ENCODE assay signal across 9 cellular contexts in the genomic region with DNA sequence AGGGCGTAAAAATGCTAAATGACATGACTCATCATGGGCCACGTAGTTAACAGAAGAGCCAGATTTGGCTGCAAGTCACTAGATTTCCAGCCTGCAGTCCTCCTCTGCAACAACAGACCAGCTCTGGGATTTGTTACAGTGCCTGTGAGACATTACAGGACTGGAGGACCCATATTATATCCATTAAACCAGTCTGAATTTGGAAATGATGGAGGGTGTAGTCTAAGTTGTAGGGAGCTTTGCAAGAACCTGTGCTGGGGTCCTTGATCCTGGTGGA. TPM values are rescaled to one million over a fixed set of nuclear protein-coding genes. Genes with fewer than 3 reads are reported as not detected.
A peak's percentile ranks its signal among the peaks of the same experiment; 100 is the strongest.
DNase-seq lines count a peak whose midpoint lies in the region; ATAC-seq and TF ChIP-seq lines count a peak whose summit lies in the region.
"Had no signal": no experiment of that assay in that cellular context is flagged by ENCODE, and none has a peak within 500 bp of the region (broad histone marks: within the 10 kb centered on the region; RNA-seq: fewer than 3 reads in every experiment).

No MANE protein-coding gene starts in this region.

- H3K4me1 Mint-ChIP-seq in stimulated activated effector memory CD8-positive, alpha-beta T cell treated with anti-CD3 and anti-CD28 coated beads, Interleukin-12 subunit alpha, Interleukin-12 subunit beta, amount 100 ng/mL, for 72 hours, result peaks cover 30% of the 10 kb centered on the region

- in situ Hi-C loops in G401 (cut with HindIII; ENCODE audit: low sequenced_read_pairs), result no loop called here

- H3K27ac ChIP-seq in adrenal gland, result peak overlapping the region; percentile 34 to 96 (median 86)
- H3K27ac ChIP-seq in heart right ventricle, result peak overlapping the region in 9 of 10 donors; percentile 42 to 89 (median 77)

- H3K27ac Mint-ChIP-seq in stimulated activated effector memory CD8-positive, alpha-beta T cell treated with anti-CD3 and anti-CD28 coated beads, Interleukin-12 subunit alpha, Interleukin-12 subunit beta, amount 100 ng/mL, for 72 hours, result peak overlapping the region; percentile 48

- intact Hi-C loops in adrenal gland (cut with DNase I) (loop anchor here in 1 of 2 donors (5.0 kb wide), 1 partner anchor 114 kb away; no protein-coding TSS in a partner anchor), heart right ventricle (cut with DNase I) (loop anchor here (1.0 to 10.0 kb wide), 7 partner anchors 104 to 242 kb away; no protein-coding TSS in a partner anchor)

- ATAC-seq in heart right ventricle (peak in 6 of 8 donors; percentile 58 to 75 (median 66)), HG02884 (IDR thresholded peaks at IDR 0.05; ENCODE audit: unreplicated experiment) (no peak)
- no peak for ATAC-seq in stimulated activated effector memory CD8-positive, alpha-beta T cell treated with anti-CD3 and anti-CD28 coated beads, Interleukin-12 subunit alpha, Interleukin-12 subunit beta, amount 100 ng/mL, for 72 hours

- 19 to 41% (median 24%) methylated on average over 2 of the region's 2 CpGs for WGBS in adrenal gland, 4 donors
- 43 to 50% methylated on average over 2 of the region's 2 CpGs for WGBS in heart right ventricle, 2 donors

- H3K9me3 Mint-ChIP-seq in stimulated activated effector memory CD8-positive, alpha-beta T cell treated with anti-CD3 and anti-CD28 coated beads, Interleukin-12 subunit alpha, Interleukin-12 subunit beta, amount 100 ng/mL, for 72 hours, result no peaks in the 10 kb centered on the region

- H3K36me3 Mint-ChIP-seq in stimulated activated effector memory CD8-positive, alpha-beta T cell treated with anti-CD3 and anti-CD28 coated beads, Interleukin-12 subunit alpha, Interleukin-12 subunit beta, amount 100 ng/mL, for 72 hours, result no peaks in the 10 kb centered on the region

- H3K27me3 ChIP-seq in adrenal gland, result no peaks in the 10 kb centered on the region
- H3K27me3 ChIP-seq in heart right ventricle, result no peaks in the 10 kb centered on the region

- H3K4me1 ChIP-seq in adrenal gland (replicated peaks in 1 of 2), result peaks cover 18 to 26% of the 10 kb centered on the region in 2 donors
- H3K4me1 ChIP-seq in heart right ventricle, result peaks cover 2 to 40% (median 20%) of the 10 kb centered on the region in 9 donors

- H3K36me3 ChIP-seq in adrenal gland (replicated peaks in 1 of 2) (peaks cover 0 to 7% of the 10 kb centered on the region in 2 donors), heart right ventricle (peaks cover 0 to 31% (median 0%) of the 10 kb centered on the region in 9 donors)

- TF ChIP-seq CTCF in adrenal gland (IDR thresholded peaks at IDR 0.05) (no peak), heart right ventricle (IDR thresholded peaks at IDR 0.05) (no peak)

- DNase-seq in HCEC 1CT (peak; percentile 84), adrenal gland (peak; percentile 49 to 80 (median 72)), heart right ventricle (no peak), NK-92 (lab: John Stamatoyannopoulos, UW; ENCODE audit: unreplicated experiment) (no peak), G401 (ENCODE audit: low spot score) (no peak), pons (ENCODE audit: low spot score) (no peak)
- no peak for DNase-seq in stimulated activated effector memory CD8-positive, alpha-beta T cell treated with anti-CD3 and anti-CD28 coated beads, Interleukin-12 subunit alpha, Interleukin-12 subunit beta, amount 100 ng/mL, for 72 hours (ENCODE audit: low spot score in 2 of 2)
- DNase-seq: stimulated activated CD4-positive, alpha-beta T cell treated with anti-CD3 and anti-CD28 coated beads, Interleukin-4, amount 100 ng/mL, for 1 hour had no signal

- no peak overlapping the region for H3K4me3 Mint-ChIP-seq in stimulated activated effector memory CD8-positive, alpha-beta T cell treated with anti-CD3 and anti-CD28 coated beads, Interleukin-12 subunit alpha, Interleukin-12 subunit beta, amount 100 ng/mL, for 72 hours

- peak in 1 of 2 donors; percentile 55 for TF ChIP-seq POLR2A in adrenal gland (IDR thresholded peaks at IDR 0.05)

- H3K4me3 ChIP-seq in adrenal gland (no peak overlapping the region), heart right ventricle (no peak overlapping the region)

- H3K9me3 ChIP-seq in adrenal gland (replicated peaks in 1 of 3) (no peaks in the 10 kb centered on the region), heart right ventricle (no peaks in the 10 kb centered on the region)

RNA-seq across cellular contexts. Expression of a gene that starts 10.8 kb away (rescaled TPM):
- total RNA-seq in adrenal gland (10 to 100 TPM in 2 of 8 donors, 1 to 10 TPM in 6; 3.3 to 21.4 (median 6.6) TPM), heart right ventricle (10 to 100 TPM in 2 of 10 donors, 1 to 10 TPM in 8; 2.2 to 19.6 (median 7.0) TPM)
- polyA plus RNA-seq in adrenal gland (1 to 10 TPM; 1.0 to 5.7 (median 1.8) TPM), heart right ventricle (1 to 10 TPM; 2.8 to 4.2 TPM)
- 0.27 and 0.62 TPM in 2 replicates for total RNA-seq in G401 (2014; rRNA removed; shearing (Covaris generic))

RNA-seq across cellular contexts. Expression of a gene that starts 25.2 kb away (rescaled TPM):
- 100 to 1,000 TPM; 122 to 261 (median 162) TPM for total RNA-seq in adrenal gland
- polyA plus RNA-seq in adrenal gland, result 100 to 1,000 TPM in 1 of 3 donors, 10 to 100 TPM in 2; 34.3 to 195 (median 57.7) TPM
- 10 to 100 TPM; 28.6 to 81.7 (median 35.0) TPM for total RNA-seq in heart right ventricle
- polyA plus RNA-seq in heart right ventricle, result 10 to 100 TPM; 29.5 to 41.7 TPM
- 52.7 and 55.2 TPM in 2 replicates for total RNA-seq in G401 (2014; rRNA removed; shearing (Covaris generic))

Comparison
In these comparisons a context has a peak if more than half of its experiments do, and no peak if none do; other contexts are left out.
1. DNase-seq: peak in HCEC 1CT (single experiment) and adrenal gland (7 of 7); none in heart right ventricle (0 of 2), stimulated activated effector memory CD8-positive, alpha-beta T cell treated with anti-CD3 and anti-CD28 coated beads, Interleukin-12 subunit alpha, Interleukin-12 subunit beta, amount 100 ng/mL, for 72 hours (0 of 2), NK-92 (single experiment), G401 (single experiment) and pons (single experiment).
2. ATAC-seq: peak in heart right ventricle (6 of 8); none in stimulated activated effector memory CD8-positive, alpha-beta T cell treated with anti-CD3 and anti-CD28 coated beads, Interleukin-12 subunit alpha, Interleukin-12 subunit beta, amount 100 ng/mL, for 72 hours (single experiment) and HG02884 (single experiment).